ENCODE assay signal across 1 cellular context in genomic region chr4:4859799-4860380, GRCh38.
TF ChIP-seq lines count a peak whose summit lies in the region.

No MANE protein-coding gene starts in this region.

TF ChIP-seq in K562, 482 proteins besides CTCF, POLR2A, EP300 and RAD21 (continued from another document):
- TF ChIP-seq, protein P1, sequence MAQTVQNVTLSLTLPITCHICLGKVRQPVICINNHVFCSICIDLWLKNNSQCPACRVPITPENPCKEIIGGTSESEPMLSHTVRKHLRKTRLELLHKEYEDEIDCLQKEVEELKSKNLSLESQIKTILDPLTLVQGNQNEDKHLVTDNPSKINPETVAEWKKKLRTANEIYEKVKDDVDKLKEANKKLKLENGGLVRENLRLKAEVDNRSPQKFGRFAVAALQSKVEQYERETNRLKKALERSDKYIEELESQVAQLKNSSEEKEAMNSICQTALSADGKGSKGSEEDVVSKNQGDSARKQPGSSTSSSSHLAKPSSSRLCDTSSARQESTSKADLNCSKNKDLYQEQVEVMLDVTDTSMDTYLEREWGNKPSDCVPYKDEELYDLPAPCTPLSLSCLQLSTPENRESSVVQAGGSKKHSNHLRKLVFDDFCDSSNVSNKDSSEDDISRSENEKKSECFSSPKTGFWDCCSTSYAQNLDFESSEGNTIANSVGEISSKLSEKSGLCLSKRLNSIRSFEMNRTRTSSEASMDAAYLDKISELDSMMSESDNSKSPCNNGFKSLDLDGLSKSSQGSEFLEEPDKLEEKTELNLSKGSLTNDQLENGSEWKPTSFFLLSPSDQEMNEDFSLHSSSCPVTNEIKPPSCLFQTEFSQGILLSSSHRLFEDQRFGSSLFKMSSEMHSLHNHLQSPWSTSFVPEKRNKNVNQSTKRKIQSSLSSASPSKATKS (CRISPR knock-in tag; IDR thresholded peaks at IDR 0.05) = no peak
- TF ChIP-seq MYNN (IDR thresholded peaks at IDR 0.05) (no peak), MYNN (CRISPR knock-in tag; IDR thresholded peaks at IDR 0.05) (no peak), ZBTB7A (IDR thresholded peaks at IDR 0.05; ENCODE audit: borderline replicate concordance, control insufficient read depth, low read depth, low read length) (peak; percentile 70; the same call in 1 of the 2 replicates), ZNF395 (CRISPR knock-in tag; IDR thresholded peaks at IDR 0.05) (peak; percentile 51; the same call in 1 of the 2 replicates), SREBF2 (CRISPR knock-in tag; IDR thresholded peaks at IDR 0.05) (no peak), YY1 (IDR thresholded peaks at IDR 0.05; ENCODE audit: borderline replicate concordance in 1 of 3, control insufficient read depth in 1 of 3, extremely low read depth in 1 of 3, insufficient read depth in 3 of 3, insufficient read length in 1 of 3, insufficient replicate concordance in 2 of 3, low read depth in 1 of 3, low read length in 2 of 3) (peak in 2 of 3 experiments; percentile 15 to 62), MYC (IDR thresholded peaks at IDR 0.05; ENCODE audit: low read depth, low read length) (peak; percentile 23; the same call in 1 of the 2 replicates), MYC (CRISPR knock-in tag; IDR thresholded peaks at IDR 0.05; ENCODE audit: borderline replicate concordance, low read depth) (no peak), CHD2 (IDR thresholded peaks at IDR 0.05; ENCODE audit: low read depth, low read length) (no peak), PHF8 (IDR thresholded peaks at IDR 0.05; ENCODE audit: borderline replicate concordance, low read length) (peak; percentile 30; the same call in 1 of the 2 replicates), CHD1 (IDR thresholded peaks at IDR 0.05; ENCODE audit: low read length) (peak; percentile 14), UBTF (IDR thresholded peaks at IDR 0.05; ENCODE audit: borderline replicate concordance in 1 of 2, low read depth in 2 of 2, low read length in 2 of 2) (peak in 1 of 2 experiments; percentile 79; a peak in 1 of 4 replicates), SMAD4 (CRISPR knock-in tag; conservative IDR thresholded peaks at IDR 0.05) (peak; percentile 40; the same call in 1 of the 2 replicates), POLR2G (IDR thresholded peaks at IDR 0.05; ENCODE audit: low read depth, low read length) (peak; percentile 83), POLR3A (IDR thresholded peaks at IDR 0.05; ENCODE audit: borderline replicate concordance, extremely low read depth, insufficient read depth, insufficient read length) (no peak), ZNF445 (CRISPR knock-in tag; IDR thresholded peaks at IDR 0.05; ENCODE audit: low read depth) (no peak), ESRRA (IDR thresholded peaks at IDR 0.05; ENCODE audit: borderline replicate concordance, low read depth) (peak; percentile 28; the same call in 1 of the 2 replicates), SRSF7 (optimal IDR thresholded peaks at IDR 0.05; ENCODE audit: low read depth, low read length) (no peak), KDM5B (IDR thresholded peaks at IDR 0.05; ENCODE audit: insufficient replicate concordance, low read depth, low read length) (peak; percentile 0), MED1 (CRISPR knock-in tag; IDR thresholded peaks at IDR 0.05; ENCODE audit: borderline replicate concordance) (no peak), FUS (optimal IDR thresholded peaks at IDR 0.05; ENCODE audit: low read depth, low read length) (peak; percentile 31), FOXM1 (IDR thresholded peaks at IDR 0.05; ENCODE audit: low read depth) (no peak), FOXM1 (CRISPR knock-in tag; IDR thresholded peaks at IDR 0.05; ENCODE audit: low read depth) (no peak), HNRNPLL (IDR thresholded peaks at IDR 0.05; ENCODE audit: low read depth, low read length, poor library complexity, severe bottlenecking) (no peak), L3MBTL2 (IDR thresholded peaks at IDR 0.05) (peak; percentile 53; the same call in 1 of the 2 replicates), PCBP1 (IDR thresholded peaks at IDR 0.05; ENCODE audit: low read depth, low read length, poor library complexity, severe bottlenecking) (peak; percentile 27), EGR1 (conservative IDR thresholded peaks at IDR 0.05) (no peak), RBBP5 (IDR thresholded peaks at IDR 0.05; ENCODE audit: borderline replicate concordance, insufficient read depth, low read length, poor library complexity, severe bottlenecking) (peak; percentile 53), GATAD2B (IDR thresholded peaks at IDR 0.05; ENCODE audit: borderline replicate concordance) (0 out of 2 replicates have a peak, but pooled peaks have one; percentile 9)
- TF ChIP-seq, protein P2, sequence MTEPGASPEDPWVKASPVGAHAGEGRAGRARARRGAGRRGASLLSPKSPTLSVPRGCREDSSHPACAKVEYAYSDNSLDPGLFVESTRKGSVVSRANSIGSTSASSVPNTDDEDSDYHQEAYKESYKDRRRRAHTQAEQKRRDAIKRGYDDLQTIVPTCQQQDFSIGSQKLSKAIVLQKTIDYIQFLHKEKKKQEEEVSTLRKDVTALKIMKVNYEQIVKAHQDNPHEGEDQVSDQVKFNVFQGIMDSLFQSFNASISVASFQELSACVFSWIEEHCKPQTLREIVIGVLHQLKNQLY (CRISPR knock-in tag; conservative IDR thresholded peaks at IDR 0.05) = peak in 1 of 2 experiments; percentile 16; a peak in 1 of 4 replicates
- TF ChIP-seq, protein P3, sequence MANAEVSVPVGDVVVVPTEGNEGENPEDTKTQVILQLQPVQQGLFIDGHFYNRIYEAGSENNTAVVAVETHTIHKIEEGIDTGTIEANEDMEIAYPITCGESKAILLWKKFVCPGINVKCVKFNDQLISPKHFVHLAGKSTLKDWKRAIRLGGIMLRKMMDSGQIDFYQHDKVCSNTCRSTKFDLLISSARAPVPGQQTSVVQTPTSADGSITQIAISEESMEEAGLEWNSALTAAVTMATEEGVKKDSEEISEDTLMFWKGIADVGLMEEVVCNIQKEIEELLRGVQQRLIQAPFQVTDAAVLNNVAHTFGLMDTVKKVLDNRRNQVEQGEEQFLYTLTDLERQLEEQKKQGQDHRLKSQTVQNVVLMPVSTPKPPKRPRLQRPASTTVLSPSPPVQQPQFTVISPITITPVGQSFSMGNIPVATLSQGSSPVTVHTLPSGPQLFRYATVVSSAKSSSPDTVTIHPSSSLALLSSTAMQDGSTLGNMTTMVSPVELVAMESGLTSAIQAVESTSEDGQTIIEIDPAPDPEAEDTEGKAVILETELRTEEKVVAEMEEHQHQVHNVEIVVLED (CRISPR knock-in tag; IDR thresholded peaks at IDR 0.05) = peak; percentile 30; the same call in 1 of the 2 replicates
- TF ChIP-seq, protein P4, sequence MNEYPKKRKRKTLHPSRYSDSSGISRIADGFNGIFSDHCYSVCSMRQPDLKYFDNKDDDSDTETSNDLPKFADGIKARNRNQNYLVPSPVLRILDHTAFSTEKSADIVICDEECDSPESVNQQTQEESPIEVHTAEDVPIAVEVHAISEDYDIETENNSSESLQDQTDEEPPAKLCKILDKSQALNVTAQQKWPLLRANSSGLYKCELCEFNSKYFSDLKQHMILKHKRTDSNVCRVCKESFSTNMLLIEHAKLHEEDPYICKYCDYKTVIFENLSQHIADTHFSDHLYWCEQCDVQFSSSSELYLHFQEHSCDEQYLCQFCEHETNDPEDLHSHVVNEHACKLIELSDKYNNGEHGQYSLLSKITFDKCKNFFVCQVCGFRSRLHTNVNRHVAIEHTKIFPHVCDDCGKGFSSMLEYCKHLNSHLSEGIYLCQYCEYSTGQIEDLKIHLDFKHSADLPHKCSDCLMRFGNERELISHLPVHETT (CRISPR knock-in tag; conservative IDR thresholded peaks at IDR 0.05 in 1 of 2, IDR thresholded peaks at IDR 0.05 in 1 of 2) = peak in 1 of 2 experiments; percentile 62; a peak in 1 of 4 replicates
